In the genomic region with DNA sequence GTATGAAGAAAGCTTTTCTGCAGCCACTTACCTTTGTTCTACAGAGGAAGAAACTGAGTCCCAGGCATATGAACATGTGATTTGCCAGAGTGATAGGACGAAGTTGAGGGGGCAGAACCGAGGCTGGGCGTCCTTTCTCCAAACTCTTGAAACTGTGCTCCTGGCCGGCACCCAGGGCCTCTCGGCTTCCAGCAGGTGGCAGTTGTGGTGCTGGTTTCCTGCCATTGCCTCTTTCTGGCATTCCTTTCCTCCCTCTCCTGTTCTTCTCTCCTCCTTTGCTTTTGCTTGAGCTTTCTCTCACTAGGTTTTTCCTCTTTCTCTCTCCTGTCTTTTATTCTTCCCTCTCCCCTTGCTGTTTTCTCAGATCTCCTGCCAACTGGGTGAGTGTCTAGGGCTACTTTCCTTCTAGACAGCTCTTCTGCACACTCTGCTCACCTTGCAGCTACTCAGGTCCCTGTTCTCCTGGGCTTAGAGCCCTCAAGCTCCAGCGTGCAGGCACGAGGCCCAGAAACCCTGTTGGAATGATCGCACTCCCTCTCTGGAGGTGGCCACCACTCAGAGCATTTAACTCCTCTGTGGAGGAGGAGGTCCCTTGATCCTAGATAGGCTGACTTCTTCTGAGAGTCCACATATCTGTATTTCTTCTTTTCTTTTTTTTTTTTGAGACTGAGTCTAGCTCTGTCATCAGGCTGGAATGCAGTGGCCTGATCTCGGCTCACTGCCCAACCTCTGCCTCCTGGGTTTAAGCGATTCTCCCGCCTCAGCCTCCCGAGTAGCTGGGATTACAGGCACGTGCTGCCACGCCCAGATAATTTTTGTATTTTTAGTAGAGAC, we compare ENCODE assay signal across 8 cellular contexts. TPM values are rescaled to one million over a fixed set of nuclear protein-coding genes. Genes with fewer than 3 reads are reported as not detected.
DNase-seq lines count a peak whose midpoint lies in the region; ATAC-seq and TF ChIP-seq lines count a peak whose summit lies in the region.

No MANE protein-coding gene starts in this region.

- H3K27me3 ChIP-seq in fibroblast of lung (ENCODE audit: control insufficient read depth, insufficient read depth, low read length) (no peaks in the 10 kb centered on the region), ovary (no peaks in the 10 kb centered on the region), sigmoid colon (no peaks in the 10 kb centered on the region)

- H3K4me2 ChIP-seq in fibroblast of lung (ENCODE audit: extremely low read depth, insufficient read depth, low read length), result peak overlapping the region; percentile 64

- no peaks in the 10 kb centered on the region for H3K9me3 ChIP-seq in fibroblast of lung (ENCODE audit: control insufficient read depth, insufficient read depth, low read depth, low read length)
- no peaks in the 10 kb centered on the region for H3K9me3 ChIP-seq in ovary
- H3K9me3 ChIP-seq in sigmoid colon, result no peaks in the 10 kb centered on the region

- no peaks in the 10 kb centered on the region for H4K20me1 ChIP-seq in fibroblast of lung (ENCODE audit: control insufficient read depth, extremely low read depth, insufficient read depth, low read length)

- no peak overlapping the region for H2AFZ ChIP-seq in fibroblast of lung (ENCODE audit: low read length)

- H3K4me3 ChIP-seq in GM12864 (ENCODE audit: low read depth, low read length) (no peak overlapping the region), fibroblast of lung (replicated peaks in 1 of 4; ENCODE audit: control extremely low read depth in 1 of 4, insufficient read depth in 1 of 4, low read depth in 3 of 4, low read length in 4 of 4) (peak overlapping the region in 1 of 4 experiments; percentile 12), ovary (no peak overlapping the region), sigmoid colon (no peak overlapping the region)

- H3K79me2 ChIP-seq in fibroblast of lung (ENCODE audit: control insufficient read depth, insufficient read depth, low read length), result peaks cover 11% of the 10 kb centered on the region

- no peak overlapping the region for H3K9ac ChIP-seq in fibroblast of lung (ENCODE audit: insufficient read depth, low read length)

- H3K36me3 ChIP-seq in fibroblast of lung (ENCODE audit: control insufficient read depth, insufficient read depth, low read length), result no peaks in the 10 kb centered on the region
- H3K36me3 ChIP-seq in ovary, result no peaks in the 10 kb centered on the region
- no peaks in the 10 kb centered on the region for H3K36me3 ChIP-seq in sigmoid colon

- ATAC-seq in GM21367 (IDR thresholded peaks at IDR 0.05; ENCODE audit: unreplicated experiment), result no peak

- TF ChIP-seq POLR2A in ovary (IDR thresholded peaks at IDR 0.05), result no peak
- no peak for TF ChIP-seq POLR2A in sigmoid colon (IDR thresholded peaks at IDR 0.05)

- DNase-seq in GM12864 (ENCODE audit: low read depth) (no peak), RPMI7951 (ENCODE audit: low read depth) (peak; percentile 66), fibroblast of lung (ENCODE audit: low read depth in 2 of 2) (peak; percentile 77 to 84), ovary (peak in 4 of 5 donors; percentile 32 to 57 (median 38)), sigmoid colon (no peak), T-helper 1 cell (no peak)
- no peak for DNase-seq in activated CD4-positive, alpha-beta T cell treated with anti-CD3 and anti-CD28 coated beads, Interleukin-2, amount 50 U/mL, for 4 hours

- intact Hi-C loops in ovary (cut with DNase I) (loop anchor here in 1 of 4 donors (10.0 kb wide), 1 partner anchor 77 kb away; no protein-coding TSS in a partner anchor), sigmoid colon (cut with DNase I) (loop anchor here (5.0 kb wide), 1 partner anchor 75 kb away; no protein-coding TSS in a partner anchor)

- WGBS in ovary, 3 donors, result 14 to 16% (median 15%) methylated on average over 14 of the region's 14 CpGs
- WGBS in sigmoid colon, 2 donors, result 48 to 61% methylated on average over 14 of the region's 14 CpGs

- H3K27ac ChIP-seq in fibroblast of lung (ENCODE audit: insufficient read depth, low read length) (peak overlapping the region; percentile 23), ovary (no peak overlapping the region), sigmoid colon (no peak overlapping the region)

- H3K4me1 ChIP-seq in fibroblast of lung (ENCODE audit: control insufficient read depth, extremely low read depth, insufficient read depth, low read length), result peaks cover 11% of the 10 kb centered on the region
- H3K4me1 ChIP-seq in ovary (ENCODE audit: insufficient read depth), result peaks cover 2% of the 10 kb centered on the region
- H3K4me1 ChIP-seq in sigmoid colon, result peaks cover 0 to 55% (median 49%) of the 10 kb centered on the region in 4 donors

- no peak for TF ChIP-seq EP300 in ovary (IDR thresholded peaks at IDR 0.05)
- no peak for TF ChIP-seq EP300 in sigmoid colon (IDR thresholded peaks at IDR 0.05)

- TF ChIP-seq CTCF in GM12864 (IDR thresholded peaks at IDR 0.05; ENCODE audit: low read depth, low read length, missing control alignments) (peak; percentile 48), fibroblast of lung (conservative IDR thresholded peaks at IDR 0.05 in 1 of 2, IDR thresholded peaks at IDR 0.05 in 1 of 2; ENCODE audit: low read depth in 1 of 2, low read length in 2 of 2) (peak; percentile 41 to 66), ovary (IDR thresholded peaks at IDR 0.05) (no peak), sigmoid colon (IDR thresholded peaks at IDR 0.05) (peak in 2 of 4 experiments; percentile 33 to 43)

RNA-seq across cellular contexts. Expression of a gene that starts 26.2 kb away (rescaled TPM):
- 15.4 and 16.5 TPM in 2 replicates for total RNA-seq in RPMI7951 (2014; rRNA removed; shearing (Covaris generic))
- total RNA-seq in fibroblast of lung (19.3 and 37.8 TPM in 2 replicates), ovary (10 to 100 TPM; 11.7 to 17.7 (median 14.9) TPM), sigmoid colon (10 to 100 TPM; 17.6 to 42.7 (median 27.2) TPM)
- polyA plus RNA-seq in fibroblast of lung (34.9 and 44.0 TPM in 2 replicates), ovary (10 to 100 TPM in 1 of 2 donors, 1 to 10 TPM in 1; 7.1 to 16.1 TPM), sigmoid colon (10 to 100 TPM; 31.8 to 39.5 (median 37.9) TPM)
- polyA plus RNA-seq in fibroblast of lung (2012), result 28.5 and 39.9 TPM in 2 replicates
- polyA minus RNA-seq in fibroblast of lung (ENCODE audit: low replicate concordance), result 59.2 and 77.2 TPM in 2 replicates

Comparison
In these comparisons a context has a peak if more than half of its experiments do, and no peak if none do; other contexts are left out.
1. DNase-seq: peak in RPMI7951 (single experiment), fibroblast of lung (2 of 2) and ovary (4 of 5); none in GM12864 (single experiment), sigmoid colon (single experiment), activated CD4-positive, alpha-beta T cell treated with anti-CD3 and anti-CD28 coated beads, Interleukin-2, amount 50 U/mL, for 4 hours (0 of 2) and T-helper 1 cell (0 of 5).
2. CTCF ChIP-seq: peak in GM12864 (single experiment) and fibroblast of lung (2 of 2); none in ovary (0 of 3).